1 cellular context compared by ENCODE assay signal in genomic region chr1:33042836-33043235, GRCh38.
TF ChIP-seq lines count a peak whose summit lies in the region.

No MANE protein-coding gene starts in this region.

TF ChIP-seq in HepG2, 621 proteins besides CTCF, POLR2A, EP300 and RAD21:
- TF ChIP-seq CC2D1A (CRISPR knock-in tag; IDR thresholded peaks at IDR 0.05) (no peak), CBX2 (IDR thresholded peaks at IDR 0.05; ENCODE audit: low read depth, low read length) (no peak), CBX2 (CRISPR knock-in tag; IDR thresholded peaks at IDR 0.05; ENCODE audit: low read depth) (no peak), YY1 (IDR thresholded peaks at IDR 0.05; ENCODE audit: insufficient read depth, insufficient replicate concordance, low read depth, low read length) (no peak), REXO4 (CRISPR knock-in tag; IDR thresholded peaks at IDR 0.05; ENCODE audit: borderline replicate concordance) (no peak), ELK4 (CRISPR knock-in tag; IDR thresholded peaks at IDR 0.05; ENCODE audit: borderline replicate concordance) (no peak), ZNF740 (CRISPR knock-in tag; IDR thresholded peaks at IDR 0.05) (no peak)
